ENCODE assay signal across 28 cellular contexts in genomic region chr5:127015716-127016115, GRCh38.
"Had no signal": no experiment of that assay in that cellular context is flagged by ENCODE, and none has a peak within 500 bp of the region (broad histone marks: within the 10 kb centered on the region; RNA-seq: fewer than 3 reads in every experiment).

No MANE protein-coding gene starts in this region.

- H3K36me3 Mint-ChIP-seq: mesothelial cell of epicardium had no signal

- H3K4me1 ChIP-seq: foreskin keratinocyte, gastroesophageal sphincter, sigmoid colon had no signal

- H3K27me3 ChIP-seq: esophagus muscularis mucosa, gastroesophageal sphincter, heart left ventricle, hepatocyte, left lung, ovary, sigmoid colon, spleen, suprapubic skin had no signal

- H3K36me3 ChIP-seq: esophagus muscularis mucosa, gastroesophageal sphincter, heart left ventricle, left lung, ovary, sigmoid colon, spleen, suprapubic skin had no signal

- H3K9me3 ChIP-seq: esophagus muscularis mucosa, gastroesophageal sphincter, heart left ventricle, left lung, mucosa of descending colon, ovary, psoas muscle, sigmoid colon, suprapubic skin had no signal

- H3K27ac ChIP-seq: coronary artery, esophagus muscularis mucosa, foreskin keratinocyte, gastroesophageal sphincter, heart left ventricle, hepatocyte, left lung, ovary, psoas muscle, sigmoid colon, skin epidermis, spleen, suprapubic skin had no signal

- H3K27ac Mint-ChIP-seq: mesothelial cell of epicardium; nephron; stimulated activated naive CD8-positive, alpha-beta T cell treated with anti-CD3 and anti-CD28 coated beads, Interleukin-15, amount 100 ng/mL, for 72 hours had no signal

- H3K4me3 ChIP-seq: coronary artery, esophagus muscularis mucosa, gastroesophageal sphincter, heart left ventricle, hepatocyte, left lung, mucosa of descending colon, ovary, psoas muscle, sigmoid colon, skin epidermis, spleen, suprapubic skin had no signal

- DNase-seq: dermis blood vessel endothelial cell; effector memory CD4-positive, alpha-beta T cell; foreskin keratinocyte; heart left ventricle; kidney; left lung; mesenchymal stem cell; mucosa of descending colon; naive thymus-derived CD4-positive, alpha-beta T cell; occipital lobe; ovary; posterior cingulate gyrus; psoas muscle; right cardiac atrium; sigmoid colon; spleen; stimulated activated CD4-positive, alpha-beta T cell treated with anti-CD3 and anti-CD28 coated beads, Interleukin-4, amount 100 ng/mL, for 4 hours; stimulated activated naive CD4-positive, alpha-beta T cell; stimulated activated naive CD8-positive, alpha-beta T cell treated with anti-CD3 and anti-CD28 coated beads, Interleukin-15, amount 100 ng/mL, for 72 hours; trophoblast cell had no signal

- H3K4me3 Mint-ChIP-seq: mesothelial cell of epicardium; naive thymus-derived CD4-positive, alpha-beta T cell; nephron; stimulated activated naive CD8-positive, alpha-beta T cell treated with anti-CD3 and anti-CD28 coated beads, Interleukin-15, amount 100 ng/mL, for 72 hours had no signal

- H3K27me3 Mint-ChIP-seq: stimulated activated naive CD8-positive, alpha-beta T cell treated with anti-CD3 and anti-CD28 coated beads, Interleukin-15, amount 100 ng/mL, for 72 hours had no signal

- ATAC-seq: foreskin keratinocyte; gastroesophageal sphincter; heart left ventricle; left lung; naive thymus-derived CD4-positive, alpha-beta T cell; psoas muscle; right cardiac atrium; stimulated activated naive CD8-positive, alpha-beta T cell treated with anti-CD3 and anti-CD28 coated beads, Interleukin-15, amount 100 ng/mL, for 72 hours had no signal

- H3K9me3 Mint-ChIP-seq: mesothelial cell of epicardium had no signal
